ENCODE assay signal across 9 cellular contexts in the genomic region with DNA sequence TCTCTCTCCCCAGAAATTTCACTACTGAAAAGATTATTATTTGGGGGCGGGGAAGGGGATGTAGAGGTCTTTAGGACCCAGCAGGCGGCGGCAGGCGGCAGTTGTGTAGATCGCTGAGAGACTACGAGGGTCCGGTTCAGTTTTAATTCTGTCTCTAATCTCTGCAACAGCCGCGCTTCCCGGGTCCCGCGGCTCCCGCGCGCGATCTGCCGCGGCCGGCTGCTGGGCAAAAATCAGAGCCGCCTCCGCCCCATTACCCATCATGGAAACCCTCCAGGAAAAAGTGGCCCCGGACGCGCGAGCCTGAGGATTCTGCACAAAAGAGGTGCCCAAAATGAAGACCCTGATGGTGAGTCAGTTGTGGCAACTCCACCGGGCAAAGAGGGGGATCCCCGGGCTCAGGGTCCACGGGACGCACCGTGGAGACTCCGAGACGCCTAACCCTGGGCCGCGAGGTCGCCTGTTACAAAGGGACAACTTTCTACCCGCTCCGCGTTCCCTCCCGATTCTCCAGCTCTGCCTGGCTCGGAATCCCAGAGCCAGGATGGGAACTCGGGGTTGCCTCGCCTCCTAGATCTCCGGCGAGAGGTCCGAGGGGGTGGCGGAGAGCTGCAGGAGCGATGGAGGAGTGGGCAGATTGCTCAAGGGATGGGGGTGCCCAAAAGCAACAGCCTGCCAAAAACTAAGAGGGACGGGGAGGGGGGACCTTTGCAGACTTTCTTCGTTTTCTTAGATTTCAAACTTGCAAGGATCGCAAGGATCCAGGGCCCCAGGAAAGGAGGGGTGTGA. TPM values are rescaled to one million over a fixed set of nuclear protein-coding genes. Genes with fewer than 3 reads are reported as not detected.
DNase-seq lines count a peak whose midpoint lies in the region; FAIRE-seq and TF ChIP-seq lines count a peak whose summit lies in the region.
"Had no signal": no experiment of that assay in that cellular context is flagged by ENCODE, and none has a peak within 500 bp of the region (broad histone marks: within the 10 kb centered on the region; RNA-seq: fewer than 3 reads in every experiment).

A gene (plus strand): TSS at position 139 of the 789 bp plus-strand sequence.

- TF ChIP-seq CTCF in Peyer's patch (IDR thresholded peaks at IDR 0.05): no peak

- peak within 1 kb of the TSS in 2 of 4 donors; percentile 7 to 70 for H3K27ac ChIP-seq in Peyer's patch
- no peak within 1 kb of the TSS for H3K27ac ChIP-seq in duodenal mucosa (ENCODE audit: low read depth, low read length)

- TF ChIP-seq POLR2A in Peyer's patch (IDR thresholded peaks at IDR 0.05): no peak

- FAIRE-seq in urothelium cell line (lab: Jason Lieb, UNC): no peak
- FAIRE-seq: G401.6 had no signal

- peaks cover 0 to 17% (median 0%) of the 10 kb centered on the region in 4 donors for H3K4me1 ChIP-seq in Peyer's patch
- H3K4me1 ChIP-seq in duodenal mucosa (ENCODE audit: control insufficient read depth in 1 of 2, insufficient read depth in 2 of 2, low read length in 2 of 2): no peaks in the 10 kb centered on the region

- H3K9me3 ChIP-seq in Peyer's patch (no peaks in the 10 kb centered on the region), duodenal mucosa (ENCODE audit: control insufficient read depth in 1 of 2, low read length in 2 of 2) (no peaks in the 10 kb centered on the region)

- peak within 1 kb of the TSS; percentile 28 to 47 (median 40) for H3K4me3 ChIP-seq in Peyer's patch
- peak within 1 kb of the TSS; percentile 48 to 55 for H3K4me3 ChIP-seq in duodenal mucosa (ENCODE audit: low read depth in 1 of 2, low read length in 2 of 2)

- H3K9ac ChIP-seq in duodenal mucosa (ENCODE audit: low read depth in 1 of 2, low read length in 2 of 2): peak within 1 kb of the TSS in 1 of 2 donors; percentile 28

- H3K27me3 ChIP-seq in Peyer's patch (peaks cover 0 to 18% of the 10 kb centered on the region in 2 donors), duodenal mucosa (ENCODE audit: control insufficient read depth in 1 of 2, insufficient read depth in 2 of 2, low read length in 2 of 2) (peaks cover 34 to 43% of the 10 kb centered on the region in 2 donors)

- no peaks in the 10 kb centered on the region for H3K36me3 ChIP-seq in Peyer's patch
- H3K36me3 ChIP-seq in duodenal mucosa (ENCODE audit: control insufficient read depth in 1 of 2, insufficient read depth in 2 of 2, low read length in 2 of 2): no peaks in the 10 kb centered on the region

- DNase-seq in activated T-cell treated with anti-CD3 and anti-CD28 coated beads for 48 hours (ENCODE audit: low read depth): peak; percentile 2
- DNase-seq in activated T-cell treated with anti-CD3 and anti-CD28 coated beads for 4 hours: no peak
- no peak for DNase-seq in Peyer's patch
- peak; percentile 27 for DNase-seq in middle frontal gyrus (ENCODE audit: extremely low spot score, low spot score)
- DNase-seq in urothelium cell line (ENCODE audit: low spot score): peak; percentile 60
- no peak for DNase-seq in activated gamma-delta T cell (lab: John Stamatoyannopoulos, UW)
- DNase-seq in SIG-M5 treated with dmso at 0.1 percent for 504 hours (lab: John Stamatoyannopoulos, UW; ENCODE audit: unreplicated experiment): no peak

RNA-seq across cellular contexts. Expression of the gene that starts here (rescaled TPM):
- total RNA-seq in Peyer's patch: 1 to 10 TPM in 3 of 4 donors, not detected in 1; 1.8 to 5.1 (median 3.7) TPM

Comparison
In these comparisons a context has a peak if more than half of its experiments do, and no peak if none do; other contexts are left out.
1. DNase-seq: peak in activated T-cell treated with anti-CD3 and anti-CD28 coated beads for 48 hours (single experiment), middle frontal gyrus (single experiment) and urothelium cell line (single experiment); none in activated T-cell treated with anti-CD3 and anti-CD28 coated beads for 4 hours (single experiment), Peyer's patch (0 of 3), activated gamma-delta T cell (single experiment) and SIG-M5 treated with dmso at 0.1 percent for 504 hours (single experiment).